ENCODE assay signal across 1 cellular context in the genomic region with DNA sequence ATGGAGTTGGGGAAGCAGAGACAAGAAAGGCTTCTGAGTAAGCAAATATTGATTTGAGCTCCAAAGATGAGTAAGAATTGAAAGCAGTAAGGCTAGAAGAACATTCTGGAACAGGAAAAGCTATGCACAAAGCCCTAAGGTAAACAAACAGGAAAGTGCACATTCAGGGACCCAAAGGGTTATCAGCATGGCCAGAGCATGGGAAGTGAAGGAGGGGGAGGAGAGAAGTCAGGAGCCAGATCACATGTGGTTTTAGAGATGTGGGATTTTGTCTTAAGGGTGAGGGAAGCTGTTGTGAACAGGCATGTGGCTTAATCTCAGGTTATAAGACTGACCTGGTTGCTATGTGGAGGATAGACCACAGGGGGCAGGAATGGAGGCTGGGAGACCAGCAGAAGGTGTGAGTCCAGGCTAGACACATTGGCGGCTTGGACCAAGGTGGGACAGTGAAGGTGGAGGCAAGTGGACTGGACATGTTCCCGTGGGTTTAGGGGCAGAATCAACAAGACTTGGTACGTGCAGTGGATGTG.
TF ChIP-seq lines count a peak whose summit lies in the region.

No MANE protein-coding gene starts in this region.

TF ChIP-seq in H1, 55 proteins besides CTCF, POLR2A, EP300 and RAD21:
- TF ChIP-seq SP1 (IDR thresholded peaks at IDR 0.05; ENCODE audit: low read depth, low read length) (no peak), TAF7 (optimal IDR thresholded peaks at IDR 0.05; ENCODE audit: borderline replicate concordance, low read depth, low read length) (no peak), RFX5 (IDR thresholded peaks at IDR 0.05; ENCODE audit: borderline replicate concordance, low read depth, low read length) (no peak), RXRA (IDR thresholded peaks at IDR 0.05; ENCODE audit: insufficient read depth, low read depth, low read length) (no peak), GTF2F1 (IDR thresholded peaks at IDR 0.05; ENCODE audit: borderline replicate concordance, low read depth, low read length) (no peak), KDM4A (IDR thresholded peaks at IDR 0.05; ENCODE audit: low read depth, low read length, severe bottlenecking) (no peak), ASH2L (IDR thresholded peaks at IDR 0.05; ENCODE audit: low read length) (no peak), JUND (IDR thresholded peaks at IDR 0.05; ENCODE audit: low read length) (no peak), CBX8 (IDR thresholded peaks at IDR 0.05; ENCODE audit: borderline replicate concordance, low read depth, low read length) (no peak), TEAD4 (IDR thresholded peaks at IDR 0.05; ENCODE audit: low read depth, low read length) (no peak), ZNF274 (IDR thresholded peaks at IDR 0.05; ENCODE audit: borderline replicate concordance, extremely low read depth, low read length) (no peak), SAP30 (IDR thresholded peaks at IDR 0.05; ENCODE audit: insufficient read depth, insufficient replicate concordance, low read length) (no peak), CTBP2 (IDR thresholded peaks at IDR 0.05; ENCODE audit: borderline replicate concordance, insufficient read depth, insufficient read length, low read length) (no peak), CHD1 (IDR thresholded peaks at IDR 0.05; ENCODE audit: low read depth, low read length) (no peak), CREB1 (IDR thresholded peaks at IDR 0.05) (no peak), CHD2 (IDR thresholded peaks at IDR 0.05; ENCODE audit: low read length) (no peak), NRF1 (IDR thresholded peaks at IDR 0.05; ENCODE audit: low read depth, low read length) (no peak)
- TF ChIP-seq, protein P1, sequence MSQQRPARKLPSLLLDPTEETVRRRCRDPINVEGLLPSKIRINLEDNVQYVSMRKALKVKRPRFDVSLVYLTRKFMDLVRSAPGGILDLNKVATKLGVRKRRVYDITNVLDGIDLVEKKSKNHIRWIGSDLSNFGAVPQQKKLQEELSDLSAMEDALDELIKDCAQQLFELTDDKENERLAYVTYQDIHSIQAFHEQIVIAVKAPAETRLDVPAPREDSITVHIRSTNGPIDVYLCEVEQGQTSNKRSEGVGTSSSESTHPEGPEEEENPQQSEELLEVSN (IDR thresholded peaks at IDR 0.05), result no peak
TF ChIP-seq in H1: peak in this region for 0.
